23 cellular contexts compared by ENCODE assay signal in genomic region chr15:82748315-82748714, GRCh38. TPM values are rescaled to one million over a fixed set of nuclear protein-coding genes. Genes with fewer than 3 reads are reported as not detected.
A peak's percentile ranks its signal among the peaks of the same experiment; 100 is the strongest.
DNase-seq lines count a peak whose midpoint lies in the region; ATAC-seq and TF ChIP-seq lines count a peak whose summit lies in the region.
"Had no signal": no experiment of that assay in that cellular context is flagged by ENCODE, and none has a peak within 500 bp of the region (broad histone marks: within the 10 kb centered on the region; RNA-seq: fewer than 3 reads in every experiment).

No MANE protein-coding gene starts in this region.

- H3K4me3 ChIP-seq in CD8-positive, alpha-beta T cell (ENCODE audit: low read depth, low read length), result no peak overlapping the region
- H3K4me3 ChIP-seq in Karpas-422 (ENCODE audit: low read length) (no peak overlapping the region), GM23338 (no peak overlapping the region)
- H3K4me3 ChIP-seq: GM12878 had no signal

- POLR2A ChIA-PET in CD8-positive, alpha-beta T cell (lab: Charles Lee), result no interaction called here

- H3K27me3 Mint-ChIP-seq in CD8-positive, alpha-beta T cell (ENCODE audit: low read depth), result no peaks in the 10 kb centered on the region
- no peaks in the 10 kb centered on the region for H3K27me3 Mint-ChIP-seq in central memory CD8-positive, alpha-beta T cell
- H3K27me3 Mint-ChIP-seq in neural crest cell (ENCODE audit: low read depth) (no peaks in the 10 kb centered on the region), GM23338 (ENCODE audit: insufficient read depth, low read depth, poor library complexity) (peaks cover 4% of the 10 kb centered on the region)

- H3K4me1 Mint-ChIP-seq in CD8-positive, alpha-beta T cell (ENCODE audit: low read depth), result peaks cover 42% of the 10 kb centered on the region
- H3K4me1 Mint-ChIP-seq in central memory CD8-positive, alpha-beta T cell, result peaks cover 30% of the 10 kb centered on the region
- H3K4me1 Mint-ChIP-seq in neural crest cell (peaks cover 28% of the 10 kb centered on the region), GM23338 (peaks cover 10% of the 10 kb centered on the region)

- intact Hi-C loops in CD8-positive, alpha-beta T cell (cut with DNase I, micrococcal nuclease), result no loop called here

- H3K27me3 ChIP-seq in CD8-positive, alpha-beta T cell (ENCODE audit: insufficient read depth, low read length), result no peaks in the 10 kb centered on the region
- H3K27me3 ChIP-seq in Karpas-422 (ENCODE audit: low read length) (no peaks in the 10 kb centered on the region), GM23338 (ENCODE audit: insufficient read depth) (no peaks in the 10 kb centered on the region)
- H3K27me3 ChIP-seq: BE2C had no signal

- peak overlapping the region; percentile 51 for H3K4me3 Mint-ChIP-seq in CD8-positive, alpha-beta T cell
- peak overlapping the region; percentile 29 for H3K4me3 Mint-ChIP-seq in central memory CD8-positive, alpha-beta T cell
- H3K4me3 Mint-ChIP-seq in neural crest cell, result peak overlapping the region; percentile 61
- H3K4me3 Mint-ChIP-seq in GM23338, result no peak overlapping the region
- H3K4me3 Mint-ChIP-seq: H9 had no signal

- no peaks in the 10 kb centered on the region for H3K36me3 ChIP-seq in CD8-positive, alpha-beta T cell (ENCODE audit: insufficient read depth, low read length)
- peaks cover 7% of the 10 kb centered on the region for H3K36me3 ChIP-seq in Karpas-422 (ENCODE audit: insufficient read depth, low read length)
- no peaks in the 10 kb centered on the region for H3K36me3 ChIP-seq in GM23338 (ENCODE audit: insufficient read depth)

- no peak for ATAC-seq in CD8-positive, alpha-beta T cell
- ATAC-seq in central memory CD8-positive, alpha-beta T cell (replicated peaks; ENCODE audit: extremely low read depth, poor library complexity, severe bottlenecking), result no peak
- no peak for ATAC-seq in GM23338
- no peak for ATAC-seq in HG03432 (IDR thresholded peaks at IDR 0.05; ENCODE audit: unreplicated experiment)
- ATAC-seq: GM12878 had no signal

- H3K9me2 ChIP-seq in Karpas-422 (replicated peaks; ENCODE audit: insufficient read depth, low read length) (no peaks in the 10 kb centered on the region), GM23338 (ENCODE audit: insufficient read depth) (no peaks in the 10 kb centered on the region)

- H3K27ac ChIP-seq in CD8-positive, alpha-beta T cell (ENCODE audit: low read depth, low read length), result no peak overlapping the region
- H3K27ac ChIP-seq in Karpas-422 (ENCODE audit: low read length), result peak overlapping the region; percentile 4; the same call in 1 of the 2 replicates
- H3K27ac ChIP-seq in GM23338 (ENCODE audit: low read depth), result no peak overlapping the region

- no peaks in the 10 kb centered on the region for H3K9me3 ChIP-seq in CD8-positive, alpha-beta T cell (ENCODE audit: low read length)
- no peaks in the 10 kb centered on the region for H3K9me3 ChIP-seq in Karpas-422 (ENCODE audit: low read length)
- H3K9me3 ChIP-seq: BE2C had no signal

- H2AFZ ChIP-seq in Karpas-422 (ENCODE audit: low read length), result no peak overlapping the region
- H2AFZ ChIP-seq in GM23338, result no peak overlapping the region

- H3K4me2 ChIP-seq in Karpas-422 (ENCODE audit: low read depth, low read length, poor library complexity, severe bottlenecking) (peak overlapping the region; percentile 86), GM23338 (no peak overlapping the region)

- H4K20me1 ChIP-seq in Karpas-422 (ENCODE audit: insufficient read depth, low read depth, low read length) (peaks cover 15% of the 10 kb centered on the region), GM23338 (replicated peaks; ENCODE audit: insufficient read depth) (peaks cover 3% of the 10 kb centered on the region; the same call in 1 of the 2 replicates)

- peaks cover 5% of the 10 kb centered on the region; the same call in 1 of the 2 replicates for H3F3A ChIP-seq in GM23338 (replicated peaks; ENCODE audit: low read depth)

- no peak for DNase-seq in CD8-positive, alpha-beta T cell
- DNase-seq in Karpas-422, result no peak
- DNase-seq in central memory CD8-positive, alpha-beta T cell (ENCODE audit: low spot score in 2 of 2), result no peak
- no peak for DNase-seq in neural crest cell (ENCODE audit: low read depth, low spot score)
- no peak for DNase-seq in GM23338 (ENCODE audit: low spot score)
- no peak for DNase-seq in activated effector memory CD4-positive, alpha-beta T cell treated with Interleukin-2 at 50 U/mL for 16 hours
- DNase-seq: BE2C, COR-L47, DND-41, H9, IMR-90, NCI-H1417, NCI-H1694 treated with DMSO at 0.1 percent for 48 hours, NCI-H2081 treated with DMSO at 0.1 percent for 48 hours, NCI-H2171 treated with DMSO at 0.1 percent for 48 hours, NCI-H524 treated with DMSO at 0.1 percent for 48 hours, NCI-H82, SHP77 had no signal

- H3K9me3 Mint-ChIP-seq in CD8-positive, alpha-beta T cell, result no peaks in the 10 kb centered on the region
- no peaks in the 10 kb centered on the region for H3K9me3 Mint-ChIP-seq in central memory CD8-positive, alpha-beta T cell
- H3K9me3 Mint-ChIP-seq in neural crest cell (no peaks in the 10 kb centered on the region), GM23338 (no peaks in the 10 kb centered on the region)
- H3K9me3 Mint-ChIP-seq: H9 had no signal

- H3K79me2 ChIP-seq in Karpas-422 (ENCODE audit: low read length) (peaks cover 64% of the 10 kb centered on the region), GM23338 (replicated peaks; ENCODE audit: insufficient read depth) (peaks cover 28% of the 10 kb centered on the region)

- H3K36me3 Mint-ChIP-seq in CD8-positive, alpha-beta T cell, result peaks cover 26% of the 10 kb centered on the region
- H3K36me3 Mint-ChIP-seq in central memory CD8-positive, alpha-beta T cell (ENCODE audit: insufficient read depth), result peaks cover 19% of the 10 kb centered on the region
- H3K36me3 Mint-ChIP-seq in neural crest cell (ENCODE audit: low read depth) (peaks cover 5% of the 10 kb centered on the region), GM23338 (ENCODE audit: low read depth) (peaks cover 8% of the 10 kb centered on the region; the same call in 2 of the 3 replicates)

- no peak for TF ChIP-seq CTCF in CD8-positive, alpha-beta T cell (IDR thresholded peaks at IDR 0.05)
- TF ChIP-seq CTCF in neural crest cell (conservative IDR thresholded peaks at IDR 0.05) (no peak), GM23338 (conservative IDR thresholded peaks at IDR 0.05; ENCODE audit: low read depth in 2 of 2) (no peak)

- peaks cover 21% of the 10 kb centered on the region for H3K4me1 ChIP-seq in CD8-positive, alpha-beta T cell (ENCODE audit: insufficient read depth, low read length)
- H3K4me1 ChIP-seq in Karpas-422 (ENCODE audit: low read length) (peaks cover 29% of the 10 kb centered on the region), GM23338 (ENCODE audit: insufficient read depth) (peaks cover 13% of the 10 kb centered on the region)
- H3K4me1 ChIP-seq: BE2C had no signal

- CTCF ChIA-PET in CD8-positive, alpha-beta T cell (lab: Charles Lee), result no interaction called here

- H3K27ac Mint-ChIP-seq in CD8-positive, alpha-beta T cell, result no peak overlapping the region
- no peak overlapping the region for H3K27ac Mint-ChIP-seq in central memory CD8-positive, alpha-beta T cell (ENCODE audit: low read depth)
- no peak overlapping the region for H3K27ac Mint-ChIP-seq in neural crest cell (ENCODE audit: unreplicated experiment)
- no peak overlapping the region for H3K27ac Mint-ChIP-seq in GM23338
- H3K27ac Mint-ChIP-seq: H9 had no signal

- no peak overlapping the region for H3K9ac ChIP-seq in Karpas-422 (ENCODE audit: low read length)

TF ChIP-seq in GM23338, 12 proteins besides CTCF, POLR2A, EP300 and RAD21:
- TF ChIP-seq JUNB (IDR thresholded peaks at IDR 0.05; ENCODE audit: unreplicated experiment) (no peak), ZNF114 (CRISPR knock-in tag; IDR thresholded peaks at IDR 0.05) (no peak), ZNF331 (CRISPR knock-in tag; IDR thresholded peaks at IDR 0.05; ENCODE audit: low read depth) (no peak), EZH2 (IDR thresholded peaks at IDR 0.05; ENCODE audit: low read depth, unreplicated experiment) (no peak), STAT1 (IDR thresholded peaks at IDR 0.05; ENCODE audit: unreplicated experiment) (no peak)

RNA-seq across cellular contexts. Expression of gene AP3B2, which starts 38.6 kb away (rescaled TPM):
- under 1 TPM; 0.81 to 0.90 TPM for total RNA-seq in CD8-positive, alpha-beta T cell
- 3.0 TPM in 1 of 2 replicates, not detected in the other for total RNA-seq in Karpas-422 (2014; rRNA removed; shearing (Covaris generic); ENCODE audit: low replicate concordance)
- total RNA-seq in neural crest cell, result 17.4 and 20.0 TPM in 2 replicates
- 14.0 and 19.2 TPM in 2 replicates for total RNA-seq in GM23338 (2014; rRNA removed; shearing (Covaris generic))
- polyA plus RNA-seq in GM23338 (2016; fragmentation: Nextera tagmentation; extraction: Ambion mirVana), result 9.5 and 9.8 TPM in 2 replicates
- total RNA-seq: GM12878, IMR-90 had no signal
- polyA plus RNA-seq: GM12878 had no signal

RNA-seq across cellular contexts. Expression of gene FSD2, which starts 57.6 kb away (rescaled TPM):
- total RNA-seq in CD8-positive, alpha-beta T cell, result not detected
- 0.67 TPM in 1 of 2 replicates, not detected in the other for total RNA-seq in Karpas-422 (2014; rRNA removed; shearing (Covaris generic); ENCODE audit: low replicate concordance)
- 0.05 TPM in 1 of 2 replicates, not detected in the other for total RNA-seq in neural crest cell
- 0.08 TPM in 1 of 2 replicates, not detected in the other for total RNA-seq in GM23338 (2014; rRNA removed; shearing (Covaris generic))
- 0.18 and 0.37 TPM in 2 replicates for polyA plus RNA-seq in GM23338 (2016; fragmentation: Nextera tagmentation; extraction: Ambion mirVana)
- total RNA-seq: A673, H9, IMR-90, M059J, RPMI7951 had no signal
- polyA plus RNA-seq: IMR-90 had no signal
